ENCODE assay signal across 13 cellular contexts in the genomic region with DNA sequence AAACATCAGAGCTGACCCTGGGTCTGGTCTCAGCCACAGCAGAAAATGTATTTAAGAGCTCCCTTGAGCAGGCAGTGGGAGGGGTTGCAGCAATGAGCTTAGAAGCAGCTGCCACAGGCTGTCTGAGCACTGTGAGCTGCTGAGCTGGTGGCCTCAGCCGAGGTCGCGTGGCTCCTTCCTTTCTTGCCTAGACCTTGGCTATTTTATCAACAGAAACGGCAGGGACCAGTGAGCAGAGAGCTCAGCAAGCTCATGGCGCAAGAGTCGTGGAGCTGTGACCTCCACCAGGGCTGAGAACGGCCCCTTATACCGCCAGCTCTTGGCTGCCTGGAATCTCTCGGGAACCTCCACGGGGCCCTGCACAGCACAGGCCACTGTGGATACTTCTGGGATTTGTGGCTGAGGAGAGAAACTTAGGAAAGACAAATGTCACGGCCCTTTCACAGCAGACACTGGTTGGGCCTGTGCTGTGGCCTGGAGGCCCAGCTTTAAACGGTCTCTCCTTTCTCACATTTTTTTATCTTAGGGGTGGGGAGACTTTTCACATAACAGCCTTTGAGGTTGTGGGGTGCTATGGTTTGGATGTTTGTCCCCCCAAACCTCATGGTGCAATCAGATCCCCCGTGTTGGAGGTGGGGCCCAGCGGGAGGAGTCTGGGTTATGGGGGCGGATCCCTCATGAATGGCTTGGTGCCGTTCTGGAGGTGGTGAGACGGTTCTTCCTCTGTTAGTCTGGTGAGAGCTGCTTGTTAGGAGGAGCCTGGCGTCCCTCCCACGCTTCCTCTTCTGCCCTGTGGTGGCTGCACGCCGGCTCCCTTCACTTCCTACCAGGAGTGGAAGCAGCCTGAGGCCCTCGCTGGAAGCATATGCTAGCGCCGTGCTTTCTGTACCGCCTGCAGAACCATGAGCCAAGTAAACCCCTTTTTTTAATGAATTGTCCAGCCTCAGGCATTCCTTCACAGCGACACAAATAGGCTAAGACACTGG. TPM values are rescaled to one million over a fixed set of nuclear protein-coding genes. Genes with fewer than 3 reads are reported as not detected.
DNase-seq lines count a peak whose midpoint lies in the region; ATAC-seq, FAIRE-seq and TF ChIP-seq lines count a peak whose summit lies in the region.
"Had no signal": no experiment of that assay in that cellular context is flagged by ENCODE, and none has a peak within 500 bp of the region (broad histone marks: within the 10 kb centered on the region; RNA-seq: fewer than 3 reads in every experiment).

No MANE protein-coding gene starts in this region.

- peaks cover 77 to 87% (median 85%) of the 10 kb centered on the region in 10 experiments for H3K4me1 ChIP-seq in BLaER1 treated with 17β-estradiol and CSF1 and Interleukin-3, amounts not matched to agents 10 nM and 100 nM
- H3K4me1 ChIP-seq in GM12878 (ENCODE audit: control insufficient read depth, insufficient read depth, low read length): peaks cover 15% of the 10 kb centered on the region
- no peaks in the 10 kb centered on the region for H3K4me1 ChIP-seq in vagina
- H3K4me1 ChIP-seq: parathyroid adenoma had no signal

- no peak for TF ChIP-seq RAD21 in GM12878 (IDR thresholded peaks at IDR 0.05; ENCODE audit: insufficient read depth, low read depth, low read length)

- H3K9me3 Mint-ChIP-seq in memory B cell: no peaks in the 10 kb centered on the region
- H3K9me3 Mint-ChIP-seq: stimulated activated naive CD8-positive, alpha-beta T cell treated with anti-CD3 and anti-CD28 coated beads, Interleukin-15, amount 100 ng/mL, for 72 hours had no signal

- SMC1A ChIA-PET in GM12878 (lab: Charles Lee; ENCODE audit: uncharacterized antibody, unreplicated experiment): no interaction called here

- TF ChIP-seq POLR2A in GM12878 (IDR thresholded peaks at IDR 0.05; ENCODE audit: low read depth, low read length): no peak
- no peak for TF ChIP-seq POLR2A in GM12892 (IDR thresholded peaks at IDR 0.05; ENCODE audit: low read depth, low read length)
- no peak for TF ChIP-seq POLR2A in vagina (IDR thresholded peaks at IDR 0.05)

- no peak for ATAC-seq in GM12878
- ATAC-seq in memory B cell (ENCODE audit: low read depth): peak; percentile 61
- ATAC-seq: SK-N-SH treated with all-trans-retinoic acid at 6 μM for 48 hours; stimulated activated naive CD8-positive, alpha-beta T cell treated with anti-CD3 and anti-CD28 coated beads, Interleukin-15, amount 100 ng/mL, for 72 hours had no signal

- H3K4me2 ChIP-seq in BLaER1 treated with 17β-estradiol and CSF1 and Interleukin-3, amounts not matched to agents 10 nM and 100 nM: peak overlapping the region; percentile 71 to 94 (median 79)
- H3K4me2 ChIP-seq in GM12878 (ENCODE audit: control insufficient read depth, insufficient read depth): no peak overlapping the region

- intact Hi-C loops in GM12878 (cut with micrococcal nuclease; ENCODE audit: unreplicated experiment): loop anchor here (10.0 kb wide), 1 partner anchor 435 kb away; no protein-coding TSS in a partner anchor
- intact Hi-C loops in vagina (cut with DNase I): loop anchor here (10.0 kb wide), 1 partner anchor 235 kb away; no protein-coding TSS in a partner anchor

- peaks cover 15% of the 10 kb centered on the region for H3K4me1 Mint-ChIP-seq in memory B cell

- CTCF ChIA-PET in GM12878 (lab: Yijun Ruan, JAX): interaction anchor here (0.6 kb wide), 1 partner anchor 8 kb away, joined by 3 read pairs; no protein-coding TSS in a partner anchor

- peak overlapping the region in 1 of 10 experiments; percentile 17; a peak in 3 of 20 replicates for H3K4me3 ChIP-seq in BLaER1 treated with 17β-estradiol and CSF1 and Interleukin-3, amounts not matched to agents 10 nM and 100 nM
- no peak overlapping the region for H3K4me3 ChIP-seq in GM12878
- no peak overlapping the region for H3K4me3 ChIP-seq in vagina

- DNase-seq in NCI-H187 (lab: John Stamatoyannopoulos, UW): peak; percentile 54 to 84
- no peak for DNase-seq in GM12878 (ENCODE audit: low read depth, low spot score)
- DNase-seq in memory B cell (ENCODE audit: low spot score in 2 of 2): no peak
- no peak for DNase-seq in GM12892 (ENCODE audit: insufficient read length)
- DNase-seq in SIG-M5 (lab: John Stamatoyannopoulos, UW): no peak
- DNase-seq in occipital lobe (lab: John Stamatoyannopoulos, UW): no peak
- DNase-seq in vagina (ENCODE audit: extremely low spot score in 2 of 2): no peak
- DNase-seq: stimulated activated naive CD8-positive, alpha-beta T cell treated with anti-CD3 and anti-CD28 coated beads, Interleukin-15, amount 100 ng/mL, for 72 hours had no signal

- H3K27ac Mint-ChIP-seq in memory B cell: peak overlapping the region; percentile 87
- H3K27ac Mint-ChIP-seq: activated naive CD8-positive, alpha-beta T cell; stimulated activated naive CD8-positive, alpha-beta T cell treated with anti-CD3 and anti-CD28 coated beads, Interleukin-15, amount 100 ng/mL, for 72 hours had no signal

- H3K36me3 Mint-ChIP-seq in memory B cell: no peaks in the 10 kb centered on the region
- H3K36me3 Mint-ChIP-seq: activated naive CD8-positive, alpha-beta T cell had no signal

- POLR2A ChIA-PET in GM12878 (lab: Charles Lee): no interaction called here

- H3K79me2 ChIP-seq in GM12878 (ENCODE audit: control insufficient read depth, insufficient read depth, low read length): no peaks in the 10 kb centered on the region
- H3K79me2 ChIP-seq: parathyroid adenoma had no signal

- WGBS in GM12878 (ENCODE audit: insufficient coverage, insufficient replicate concordance, low lambda C conversion rate, missing lambda C conversion rate): 31% methylated on average over 26 of the region's 26 CpGs

- TF ChIP-seq CTCF in GM12878 (IDR thresholded peaks at IDR 0.05 in 2 of 3, conservative IDR thresholded peaks at IDR 0.05 in 1 of 3; ENCODE audit: control insufficient read depth in 2 of 3, extremely low read depth in 1 of 3, insufficient read depth in 1 of 3, low read depth in 3 of 3, low read length in 3 of 3): no peak
- TF ChIP-seq CTCF in vagina (IDR thresholded peaks at IDR 0.05): no peak

- BruUV-seq in GM12878 (replicated peaks; lab: Mats Ljungman, UMichigan): no TSS peak

- in situ Hi-C loops in GM12878 (cut with MboI): no loop called here

- TF ChIP-seq EP300 in GM12878 (IDR thresholded peaks at IDR 0.05; ENCODE audit: borderline replicate concordance in 1 of 2, control insufficient read depth in 1 of 2, low read depth in 2 of 2, low read length in 2 of 2): no peak

- peaks cover 0 to 5% (median 0%) of the 10 kb centered on the region in 11 experiments; a peak in 1 of 22 replicates for H4K20me1 ChIP-seq in BLaER1 treated with 17β-estradiol and CSF1 and Interleukin-3, amounts not matched to agents 10 nM and 100 nM
- no peaks in the 10 kb centered on the region for H4K20me1 ChIP-seq in GM12878 (ENCODE audit: control insufficient read depth, insufficient read depth)

- H3K27me3 ChIP-seq in BLaER1 treated with 17β-estradiol and CSF1 and Interleukin-3, amounts not matched to agents 10 nM and 100 nM: peaks cover 0 to 31% (median 0%) of the 10 kb centered on the region in 11 experiments; a peak in 8 of 22 replicates
- H3K27me3 ChIP-seq in GM12878 (replicated peaks in 1 of 2; ENCODE audit: control insufficient read depth in 2 of 2, insufficient read depth in 2 of 2, low read length in 1 of 2) (no peaks in the 10 kb centered on the region), vagina (no peaks in the 10 kb centered on the region)

- peak overlapping the region; percentile 34 to 77 (median 65); a peak in 21 of 22 replicates for H3K9ac ChIP-seq in BLaER1 treated with 17β-estradiol and CSF1 and Interleukin-3, amounts not matched to agents 10 nM and 100 nM
- H3K9ac ChIP-seq in GM12878 (ENCODE audit: control insufficient read depth, insufficient read depth, low read length): no peak overlapping the region
- H3K9ac ChIP-seq: parathyroid adenoma had no signal

- H3K4me3 Mint-ChIP-seq in memory B cell: no peak overlapping the region
- H3K4me3 Mint-ChIP-seq: activated naive CD8-positive, alpha-beta T cell; stimulated activated naive CD8-positive, alpha-beta T cell treated with anti-CD3 and anti-CD28 coated beads, Interleukin-15, amount 100 ng/mL, for 72 hours had no signal

- H3K9me3 ChIP-seq in BLaER1 treated with 17β-estradiol and CSF1 and Interleukin-3, amounts not matched to agents 10 nM and 100 nM (replicated peaks in 1 of 11): peaks cover 0 to 9% (median 5%) of the 10 kb centered on the region in 11 experiments; a peak in 11 of 22 replicates
- peaks cover 3% of the 10 kb centered on the region; the same call in 2 of the 3 replicates for H3K9me3 ChIP-seq in GM12878 (replicated peaks; ENCODE audit: control insufficient read depth, insufficient read depth, low read length)
- no peaks in the 10 kb centered on the region for H3K9me3 ChIP-seq in vagina

- H2AFZ ChIP-seq in GM12878 (ENCODE audit: control insufficient read depth, low read depth, low read length): peak overlapping the region; percentile 10; the same call in 1 of the 2 replicates
- H2AFZ ChIP-seq: parathyroid adenoma had no signal

- H3K36me3 ChIP-seq in BLaER1 treated with 17β-estradiol and CSF1 and Interleukin-3, amounts not matched to agents 10 nM and 100 nM: no peaks in the 10 kb centered on the region
- H3K36me3 ChIP-seq in GM12878 (ENCODE audit: control insufficient read depth in 2 of 2, insufficient read depth in 2 of 2, low read length in 1 of 2): no peaks in the 10 kb centered on the region
- no peaks in the 10 kb centered on the region for H3K36me3 ChIP-seq in vagina

- peak overlapping the region; percentile 8 to 89 (median 78); a peak in 21 of 22 replicates for H3K27ac ChIP-seq in BLaER1 treated with 17β-estradiol and CSF1 and Interleukin-3, amounts not matched to agents 10 nM and 100 nM
- no peak overlapping the region for H3K27ac ChIP-seq in GM12878 (ENCODE audit: control insufficient read depth, insufficient read depth)
- no peak overlapping the region for H3K27ac ChIP-seq in vagina
- H3K27ac ChIP-seq: parathyroid adenoma had no signal

- FAIRE-seq in GM12878 (lab: Jason Lieb, UNC) (no peak), GM12892 (lab: Jason Lieb, UNC) (no peak)

- no peaks in the 10 kb centered on the region for H3K27me3 Mint-ChIP-seq in memory B cell
- H3K27me3 Mint-ChIP-seq: activated naive CD8-positive, alpha-beta T cell; stimulated activated naive CD8-positive, alpha-beta T cell treated with anti-CD3 and anti-CD28 coated beads, Interleukin-15, amount 100 ng/mL, for 72 hours had no signal

- RAD21 ChIA-PET in GM12878 (lab: Charles Lee; ENCODE audit: unreplicated experiment): no interaction called here

RNA-seq across cellular contexts. Expression of gene ALLC, which starts 1.7 kb away (rescaled TPM):
- not detected in 2 replicates for total RNA-seq in GM12878 (2013; cell fraction: nucleolus; rRNA removed)
- total RNA-seq in GM12878 (2014; rRNA removed): not detected in 2 replicates
- total RNA-seq in GM12878 (2014; rRNA removed; fragmentation: Illumina TruSeq; extraction: Trizol): not detected in 2 replicates
- total RNA-seq in GM12878 (2021): not detected in 2 replicates
- not detected for polyA plus RNA-seq in GM12878 (2011; ENCODE audit: low read depth)
- polyA plus RNA-seq in GM12878 (2011; rRNA removed): not detected in 2 replicates
- not detected in 2 replicates for polyA plus RNA-seq in GM12878 (2011; cell fraction: cytosol; rRNA removed)
- 0.06 and 0.18 TPM in 2 replicates for polyA plus RNA-seq in GM12878 (2011; cell fraction: nucleus; rRNA removed)
- polyA plus RNA-seq in GM12878 (2012): not detected in 2 replicates
- polyA plus RNA-seq in GM12878 (2014; fragmentation: Illumina TruSeq; extraction: Trizol): not detected in 2 replicates
- under 1 TPM in 1 of 2 experiments, not detected in 1; 0.05 TPM for polyA plus RNA-seq in GM12878 (2014; fragmentation: Nextera tagmentation; extraction: Ambion mirVana)
- not detected in 2 replicates for polyA plus RNA-seq in GM12878 (2014; rRNA removed)
- not detected for polyA plus RNA-seq in GM12878 (2016; fragmentation: Nextera tagmentation; extraction: Ambion mirVana)
- not detected in 2 replicates for polyA minus RNA-seq in GM12878 (2011; rRNA and poly(A)+ RNA removed)
- polyA minus RNA-seq in GM12878 (2011; cell fraction: cytosol; rRNA and poly(A)+ RNA removed): not detected in 2 replicates
- polyA minus RNA-seq in GM12878 (2011; cell fraction: nucleus; rRNA and poly(A)+ RNA removed): not detected in 2 replicates
- not detected for polyA plus RNA-seq in GM12892 (2012; ENCODE audit: missing spikeins)
- total RNA-seq in occipital lobe: not detected
- total RNA-seq in vagina: not detected
- total RNA-seq: G401 had no signal

RNA-seq across cellular contexts. Expression of gene DCDC2C, which starts 43.6 kb away (rescaled TPM):
- total RNA-seq in GM12878 (2013; cell fraction: nucleolus; rRNA removed): not detected in 2 replicates
- total RNA-seq in GM12878 (2014; rRNA removed) (not detected in 2 replicates), GM12878 (2014; rRNA removed; fragmentation: Illumina TruSeq; extraction: Trizol) (not detected in 2 replicates), GM12878 (2021) (not detected in 2 replicates), occipital lobe (0.62 TPM), vagina (not detected)
- not detected for polyA plus RNA-seq in GM12878 (2011; ENCODE audit: low read depth)
- polyA plus RNA-seq in GM12878 (2011; rRNA removed) (not detected in 2 replicates), GM12878 (2014; fragmentation: Illumina TruSeq; extraction: Trizol) (not detected in 2 replicates), GM12878 (2014; fragmentation: Nextera tagmentation; extraction: Ambion mirVana) (not detected), GM12878 (2014; rRNA removed) (not detected in 2 replicates), GM12878 (2016; fragmentation: Nextera tagmentation; extraction: Ambion mirVana) (not detected)
- not detected in 2 replicates for polyA plus RNA-seq in GM12878 (2011; cell fraction: cytosol; rRNA removed)
- not detected in 2 replicates for polyA plus RNA-seq in GM12878 (2011; cell fraction: nucleus; rRNA removed)
- polyA plus RNA-seq in GM12878 (2012): not detected in 2 replicates
- polyA minus RNA-seq in GM12878 (2011; rRNA and poly(A)+ RNA removed): not detected in 2 replicates
- not detected in 2 replicates for polyA minus RNA-seq in GM12878 (2011; cell fraction: cytosol; rRNA and poly(A)+ RNA removed)
- not detected in 2 replicates for polyA minus RNA-seq in GM12878 (2011; cell fraction: nucleus; rRNA and poly(A)+ RNA removed)
- not detected for polyA plus RNA-seq in GM12892 (2012; ENCODE audit: missing spikeins)
- total RNA-seq: G401 had no signal

Comparison
In these comparisons a context has a peak if more than half of its experiments do, and no peak if none do; other contexts are left out.
1. H3K27ac ChIP-seq: peak in BLaER1 treated with 17β-estradiol and CSF1 and Interleukin-3, amounts not matched to agents 10 nM and 100 nM (11 of 11); none in GM12878 (single experiment) and vagina (single experiment).
2. DNase-seq: peak in NCI-H187 (2 of 2); none in GM12878 (single experiment), memory B cell (0 of 2), GM12892 (single experiment), SIG-M5 (single experiment), occipital lobe (single experiment) and vagina (0 of 2).